In the genomic region with DNA sequence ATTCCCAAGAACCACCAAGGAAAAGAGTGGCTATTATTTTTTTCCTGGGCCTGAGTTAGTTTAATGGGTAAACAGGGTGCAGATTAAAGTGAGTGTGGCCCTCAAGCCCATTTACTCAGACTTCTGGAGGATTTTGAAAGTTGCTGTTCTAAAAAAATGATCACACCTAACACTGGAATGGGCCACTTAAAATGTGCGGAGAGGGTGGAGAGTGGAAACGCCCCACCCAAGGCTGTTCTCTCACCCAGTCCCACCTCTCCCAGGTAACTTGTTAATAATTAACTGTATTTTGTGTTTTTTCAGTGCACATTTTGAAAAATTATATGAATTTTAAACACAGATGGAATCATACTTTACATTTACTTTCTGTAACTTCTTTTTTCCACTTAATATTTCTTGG, we compare ENCODE assay signal across 35 cellular contexts. TPM values are rescaled to one million over a fixed set of nuclear protein-coding genes. Genes with fewer than 3 reads are reported as not detected.
"Had no signal": no experiment of that assay in that cellular context is flagged by ENCODE, and none has a peak within 500 bp of the region (broad histone marks: within the 10 kb centered on the region; RNA-seq: fewer than 3 reads in every experiment).

No MANE protein-coding gene starts in this region.

- H3K4me3 ChIP-seq: adrenal gland, body of pancreas, breast epithelium, Peyer's patch, SJSA1 had no signal

- H3K27me3 ChIP-seq: adrenal gland, body of pancreas, breast epithelium, Peyer's patch, SJSA1 had no signal

- ATAC-seq: activated CD4-positive, alpha-beta T cell treated with anti-CD3 and anti-CD28 coated beads for 36 hours; activated CD4-positive, CD25-positive, alpha-beta regulatory T cell treated with anti-CD3 and anti-CD28 coated beads, Interleukin-2, amount 50 U/mL, for 24 hours; activated CD8-positive, alpha-beta T cell treated with anti-CD3 and anti-CD28 coated beads, Interleukin-2, amount 10 ng/mL, durations not matched to agents 7 days and 5 days; activated naive CD4-positive, alpha-beta T cell treated with anti-CD3 and anti-CD28 coated beads, Interleukin-2, amount 50 U/mL, for 72 hours; activated T-cell treated with anti-CD3 and anti-CD28 coated beads, Interleukin-2, amount 50 U/mL, for 4 hours; body of pancreas; PC-3; WTC11 had no signal

- H3K27ac Mint-ChIP-seq: activated CD4-positive, alpha-beta T cell treated with anti-CD3 and anti-CD28 coated beads, Interleukin-2, amount 10 ng/mL, durations not matched to agents 7 days and 5 days; activated CD8-positive, alpha-beta T cell treated with anti-CD3 and anti-CD28 coated beads, Interleukin-2, amount 10 ng/mL, durations not matched to agents 7 days and 5 days; activated naive CD4-positive, alpha-beta T cell treated with anti-CD3 and anti-CD28 coated beads for 36 hours; activated T-helper 1 cell treated with anti-CD3 and anti-CD28 coated beads, Interleukin-12 subunit alpha, Interleukin-12 subunit beta, Interleukin-2, Interleukin-4 antibody, amounts not matched to agents 30 ng/mL and 10 ng/mL and 1 ng/mL, durations not matched to agents 14 hours and 24 hours and 36 hours; T-helper 1 cell treated with Interleukin-12 subunit alpha and Interleukin-12 subunit beta and Interleukin-4 antibody, amounts not matched to agents 30 μg/mL and 1 μg/mL, for 36 hours; T-helper 2 cell treated with Interferon-gamma antibody and Interleukin-4, amounts not matched to agents 5 μg/mL and 100 μg/mL, for 36 hours; WTC11 had no signal

- DNase-seq: activated CD4-positive, alpha-beta T cell treated with anti-CD3 and anti-CD28 coated beads for 36 hours; activated CD4-positive, alpha-beta T cell treated with anti-CD3 and anti-CD28 coated beads, Interleukin-2, amount 10 ng/mL, durations not matched to agents 7 days and 5 days; activated CD4-positive, alpha-beta T cell treated with anti-CD3 and anti-CD28 coated beads, Interleukin-2, amount 50 U/mL, for 48 hours; activated CD8-positive, alpha-beta memory T cell treated with anti-CD3 and anti-CD28 coated beads, Interleukin-2, amount 50 U/mL, for 4 hours; activated CD8-positive, alpha-beta T cell treated with anti-CD3 and anti-CD28 coated beads, Interleukin-2, amount 10 ng/mL, durations not matched to agents 7 days and 5 days; activated gamma-delta T cell treated with Interleukin-2 at 50 U/mL for 16 hours; activated naive CD4-positive, alpha-beta T cell treated with anti-CD3 and anti-CD28 coated beads for 36 hours; activated T-cell treated with anti-CD3 and anti-CD28 coated beads for 4 hours; activated T-cell treated with anti-CD3 and anti-CD28 coated beads, Interleukin-2, amount 50 U/mL, for 4 hours; adrenal gland; body of pancreas; Karpas-422; KBM-7; NCI-H1105; NCI-H1417 treated with DMSO at 0.1 percent for 48 hours; NCI-H1694; NCI-H1930; NCI-H2081 treated with DMSO at 0.1 percent for 48 hours; NCI-H345; NCI-H526; NCI-H748 treated with DMSO at 0.1 percent for 48 hours; NK-92 treated with Interleukin-12 subunit alpha and Interleukin-12 subunit beta, amount 100 ng/mL, for 24 hours; PC-3; RPMI8226; SHP77 treated with DMSO at 0.1 percent for 48 hours; SK-N-SH had no signal

- H3K4me3 Mint-ChIP-seq: activated CD4-positive, alpha-beta T cell treated with anti-CD3 and anti-CD28 coated beads for 36 hours; activated CD4-positive, alpha-beta T cell treated with anti-CD3 and anti-CD28 coated beads, Interleukin-2, amount 10 ng/mL, durations not matched to agents 7 days and 5 days; activated CD8-positive, alpha-beta T cell treated with anti-CD3 and anti-CD28 coated beads, Interleukin-2, amount 10 ng/mL, durations not matched to agents 7 days and 5 days; activated naive CD4-positive, alpha-beta T cell treated with anti-CD3 and anti-CD28 coated beads for 36 hours; activated T-cell treated with anti-CD3 and anti-CD28 coated beads, Interleukin-2, amount 50 U/mL, for 4 hours; activated T-helper 1 cell treated with anti-CD3 and anti-CD28 coated beads, Interleukin-12 subunit alpha, Interleukin-12 subunit beta, Interleukin-2, Interleukin-4 antibody, amounts not matched to agents 30 ng/mL and 10 ng/mL and 1 ng/mL, durations not matched to agents 14 hours and 24 hours and 36 hours; T-helper 1 cell treated with Interleukin-12 subunit alpha and Interleukin-12 subunit beta and Interleukin-4 antibody, amounts not matched to agents 30 μg/mL and 1 μg/mL, for 36 hours; T-helper 2 cell treated with Interferon-gamma antibody and Interleukin-4, amounts not matched to agents 5 μg/mL and 100 μg/mL, for 36 hours; WTC11 had no signal

- H3K9me3 Mint-ChIP-seq: activated CD4-positive, alpha-beta T cell treated with anti-CD3 and anti-CD28 coated beads, Interleukin-2, amount 10 ng/mL, durations not matched to agents 7 days and 5 days; activated naive CD4-positive, alpha-beta T cell treated with anti-CD3 and anti-CD28 coated beads for 36 hours; activated naive CD4-positive, alpha-beta T cell treated with anti-CD3 and anti-CD28 coated beads, Interleukin-2, amount 50 U/mL, for 72 hours; activated T-cell treated with anti-CD3 and anti-CD28 coated beads, Interleukin-2, amount 50 U/mL, for 4 hours; activated T-helper 1 cell treated with anti-CD3 and anti-CD28 coated beads, Interleukin-12 subunit alpha, Interleukin-12 subunit beta, Interleukin-2, Interleukin-4 antibody, amounts not matched to agents 30 ng/mL and 10 ng/mL and 1 ng/mL, durations not matched to agents 14 hours and 24 hours and 36 hours; T-helper 1 cell treated with Interleukin-12 subunit alpha and Interleukin-12 subunit beta and Interleukin-4 antibody, amounts not matched to agents 30 μg/mL and 1 μg/mL, for 36 hours; T-helper 2 cell treated with Interferon-gamma antibody and Interleukin-4, amounts not matched to agents 5 μg/mL and 100 μg/mL, for 36 hours; WTC11 had no signal

- H3K27ac ChIP-seq: adrenal gland, body of pancreas, breast epithelium, Peyer's patch, SJSA1 had no signal

- H3K27me3 Mint-ChIP-seq: activated CD4-positive, alpha-beta T cell treated with anti-CD3 and anti-CD28 coated beads for 36 hours; activated CD4-positive, alpha-beta T cell treated with anti-CD3 and anti-CD28 coated beads, Interleukin-2, amount 10 ng/mL, durations not matched to agents 7 days and 5 days had no signal

- H3K9me3 ChIP-seq: adrenal gland, body of pancreas, breast epithelium, Peyer's patch, SJSA1, SK-N-SH had no signal

RNA-seq across cellular contexts. Expression of a gene that starts 20.8 kb away (rescaled TPM):
- total RNA-seq: SJSA1 had no signal
